21 cellular contexts compared by ENCODE assay signal in genomic region chr2:239685556-239685955, GRCh38.
"Had no signal": no experiment of that assay in that cellular context is flagged by ENCODE, and none has a peak within 500 bp of the region (broad histone marks: within the 10 kb centered on the region; RNA-seq: fewer than 3 reads in every experiment).

No MANE protein-coding gene starts in this region.

- H3K4me2 ChIP-seq: smooth muscle cell had no signal

- H3K36me3 ChIP-seq: sigmoid colon, SJCRH30, tibial artery had no signal

- H3K4me1 ChIP-seq: sigmoid colon, SJCRH30, tibial artery had no signal

- H3K4me3 ChIP-seq: sigmoid colon, SJCRH30, smooth muscle cell, tibial artery had no signal

- DNase-seq: activated CD4-positive, alpha-beta T cell treated with anti-CD3 and anti-CD28 coated beads, Interleukin-2, amount 10 ng/mL, durations not matched to agents 7 days and 5 days; activated CD4-positive, CD25-positive, alpha-beta regulatory T cell treated with anti-CD3 and anti-CD28 coated beads, Interleukin-2, amount 50 U/mL, for 72 hours; activated effector memory CD4-positive, alpha-beta T cell treated with anti-CD3 and anti-CD28 coated beads, Interleukin-2, amount 50 U/mL, for 16 hours; activated naive CD4-positive, alpha-beta T cell treated with anti-CD3 and anti-CD28 coated beads, Interleukin-2, amount 10 ng/mL, durations not matched to agents 7 days and 5 days; activated T-cell treated with anti-CD3 and anti-CD28 coated beads, Interleukin-2, amount 50 U/mL, for 72 hours; amygdala; effector CD4-positive, alpha-beta T cell; foreskin fibroblast; nephron progenitor cell; nucleus accumbens; sigmoid colon; SJCRH30; stimulated activated CD4-positive, alpha-beta T cell treated with anti-CD3 and anti-CD28 coated beads, Interleukin-2, amount 100 ng/mL, for 48 hours; stimulated activated naive CD4-positive, alpha-beta T cell treated with Interleukin-2 at 50 U/mL for 16 hours; substantia nigra had no signal

- H3K36me3 Mint-ChIP-seq: activated naive CD4-positive, alpha-beta T cell treated with anti-CD3 and anti-CD28 coated beads, Interleukin-2, amount 10 ng/mL, durations not matched to agents 7 days and 5 days; T-cell had no signal

- H3K9me3 ChIP-seq: SJCRH30 had no signal

- H3K4me3 Mint-ChIP-seq: activated CD4-positive, alpha-beta T cell treated with anti-CD3 and anti-CD28 coated beads, Interleukin-2, amount 10 ng/mL, durations not matched to agents 7 days and 5 days; activated naive CD4-positive, alpha-beta T cell treated with anti-CD3 and anti-CD28 coated beads, Interleukin-2, amount 10 ng/mL, durations not matched to agents 7 days and 5 days; activated T-cell treated with anti-CD3 and anti-CD28 coated beads, Interleukin-2, amount 50 U/mL, for 72 hours; memory B cell; nephron progenitor cell; T-cell; T-helper 2 cell treated with Interferon-gamma antibody and Interleukin-4, amounts not matched to agents 5 μg/mL and 100 μg/mL, for 36 hours had no signal

- H3K4me1 Mint-ChIP-seq: activated CD4-positive, alpha-beta T cell treated with anti-CD3 and anti-CD28 coated beads, Interleukin-2, amount 10 ng/mL, durations not matched to agents 7 days and 5 days; activated naive CD4-positive, alpha-beta T cell treated with anti-CD3 and anti-CD28 coated beads, Interleukin-2, amount 10 ng/mL, durations not matched to agents 7 days and 5 days; memory B cell; T-cell had no signal

- H3K27ac Mint-ChIP-seq: activated CD4-positive, alpha-beta T cell treated with anti-CD3 and anti-CD28 coated beads, Interleukin-2, amount 10 ng/mL, durations not matched to agents 7 days and 5 days; activated naive CD4-positive, alpha-beta T cell treated with anti-CD3 and anti-CD28 coated beads, Interleukin-2, amount 10 ng/mL, durations not matched to agents 7 days and 5 days; activated T-cell treated with anti-CD3 and anti-CD28 coated beads, Interleukin-2, amount 50 U/mL, for 72 hours; memory B cell; nephron progenitor cell; T-cell; T-helper 2 cell treated with Interferon-gamma antibody and Interleukin-4, amounts not matched to agents 5 μg/mL and 100 μg/mL, for 36 hours had no signal

- H3K9me3 Mint-ChIP-seq: activated CD4-positive, alpha-beta T cell treated with anti-CD3 and anti-CD28 coated beads, Interleukin-2, amount 10 ng/mL, durations not matched to agents 7 days and 5 days; activated naive CD4-positive, alpha-beta T cell treated with anti-CD3 and anti-CD28 coated beads, Interleukin-2, amount 10 ng/mL, durations not matched to agents 7 days and 5 days; T-helper 2 cell treated with Interferon-gamma antibody and Interleukin-4, amounts not matched to agents 5 μg/mL and 100 μg/mL, for 36 hours had no signal

- H3K27ac ChIP-seq: sigmoid colon, SJCRH30, tibial artery, VCaP had no signal
